Comparison of ENCODE assay signal across 15 cellular contexts in genomic region chr20:11235058-11235457, GRCh38.
DNase-seq lines count a peak whose midpoint lies in the region; ATAC-seq, FAIRE-seq and TF ChIP-seq lines count a peak whose summit lies in the region.
"Had no signal": no experiment of that assay in that cellular context is flagged by ENCODE, and none has a peak within 500 bp of the region (broad histone marks: within the 10 kb centered on the region; RNA-seq: fewer than 3 reads in every experiment).

No MANE protein-coding gene starts in this region.

- WGBS in heart left ventricle, 4 donors: 64 to 71% (median 68%) methylated on average over 3 of the region's 3 CpGs

- H3K27me3 ChIP-seq in heart left ventricle: no peaks in the 10 kb centered on the region
- H3K27me3 ChIP-seq in astrocyte (ENCODE audit: insufficient read depth, low read length): no peaks in the 10 kb centered on the region

- no peaks in the 10 kb centered on the region for H3K79me2 ChIP-seq in astrocyte (ENCODE audit: insufficient read depth, low read length)

- ATAC-seq in heart left ventricle (peak in 1 of 4 donors; percentile 24), left ventricle myocardium superior (no peak), GM18519 (IDR thresholded peaks at IDR 0.05; ENCODE audit: low FRiP score, unreplicated experiment) (no peak)
- ATAC-seq: A549; activated naive CD8-positive, alpha-beta T cell treated with anti-CD3 and anti-CD28 coated beads, Interleukin-2, amount 50 U/mL, for 24 hours had no signal

- DNase-seq in heart left ventricle (no peak), left ventricle myocardium superior (no peak), astrocyte (ENCODE audit: low read depth) (peak; percentile 93), iPS-NIHi7 (ENCODE audit: extremely low spot score) (peak; percentile 45), urothelium cell line (ENCODE audit: low spot score) (peak; percentile 56)
- no peak for DNase-seq in activated CD4-positive, alpha-beta T cell treated with anti-CD3 and anti-CD28 coated beads, Interleukin-2, amount 10 ng/mL, durations not matched to agents 24 days and 14 days
- no peak for DNase-seq in activated CD4-positive, alpha-beta memory T cell treated with anti-CD3 and anti-CD28 coated beads for 36 hours
- DNase-seq: activated naive CD8-positive, alpha-beta T cell treated with anti-CD3 and anti-CD28 coated beads, Interleukin-2, amount 50 U/mL, for 24 hours; GDM1; H7; NCI-H187 treated with DMSO at 0.1 percent for 48 hours; small intestine had no signal

- POLR2A ChIA-PET in activated CD4-positive, alpha-beta memory T cell treated with anti-CD3 and anti-CD28 coated beads for 36 hours (lab: Charles Lee): no interaction called here

- TF ChIP-seq CTCF in heart left ventricle (IDR thresholded peaks at IDR 0.05) (no peak), astrocyte (IDR thresholded peaks at IDR 0.05; ENCODE audit: insufficient read depth, low read depth, low read length) (no peak)

- H3K4me1 Mint-ChIP-seq in astrocyte (ENCODE audit: low read depth, unreplicated experiment): peaks cover 46% of the 10 kb centered on the region
- no peaks in the 10 kb centered on the region for H3K4me1 Mint-ChIP-seq in activated CD4-positive, alpha-beta T cell treated with anti-CD3 and anti-CD28 coated beads, Interleukin-2, amount 10 ng/mL, durations not matched to agents 24 days and 14 days
- no peaks in the 10 kb centered on the region for H3K4me1 Mint-ChIP-seq in activated CD4-positive, alpha-beta memory T cell treated with anti-CD3 and anti-CD28 coated beads for 36 hours (ENCODE audit: low read depth)
- H3K4me1 Mint-ChIP-seq: activated naive CD8-positive, alpha-beta T cell treated with anti-CD3 and anti-CD28 coated beads, Interleukin-2, amount 50 U/mL, for 24 hours; memory B cell had no signal

- FAIRE-seq in astrocyte (lab: Jason Lieb, UNC): no peak
- FAIRE-seq in urothelium cell line (lab: Jason Lieb, UNC): no peak
- FAIRE-seq: A549, small intestine had no signal

- CTCF ChIA-PET in activated CD4-positive, alpha-beta memory T cell treated with anti-CD3 and anti-CD28 coated beads for 36 hours (lab: Charles Lee): no interaction called here

- H3K27ac ChIP-seq in heart left ventricle (peak overlapping the region in 9 of 12 donors; percentile 15 to 65 (median 25)), astrocyte (ENCODE audit: low read depth, low read length) (peak overlapping the region; percentile 72)

- H3K4me1 ChIP-seq in heart left ventricle: peaks cover 0 to 24% (median 12%) of the 10 kb centered on the region in 12 donors
- H3K4me1 ChIP-seq in astrocyte (ENCODE audit: insufficient read depth, low read length): peaks cover 24% of the 10 kb centered on the region

- peak overlapping the region; percentile 60 for H3K9ac ChIP-seq in astrocyte (ENCODE audit: low read length)

- H3K36me3 Mint-ChIP-seq in astrocyte (ENCODE audit: low read depth, unreplicated experiment): peaks cover 1% of the 10 kb centered on the region
- H3K36me3 Mint-ChIP-seq in activated CD4-positive, alpha-beta T cell treated with anti-CD3 and anti-CD28 coated beads, Interleukin-2, amount 10 ng/mL, durations not matched to agents 24 days and 14 days (ENCODE audit: low read depth): no peaks in the 10 kb centered on the region
- H3K36me3 Mint-ChIP-seq in activated CD4-positive, alpha-beta memory T cell treated with anti-CD3 and anti-CD28 coated beads for 36 hours: no peaks in the 10 kb centered on the region
- H3K36me3 Mint-ChIP-seq: memory B cell had no signal

- peaks cover 4% of the 10 kb centered on the region for H3K9me3 Mint-ChIP-seq in astrocyte (ENCODE audit: unreplicated experiment)
- H3K9me3 Mint-ChIP-seq in activated CD4-positive, alpha-beta T cell treated with anti-CD3 and anti-CD28 coated beads, Interleukin-2, amount 10 ng/mL, durations not matched to agents 24 days and 14 days: no peaks in the 10 kb centered on the region
- H3K9me3 Mint-ChIP-seq in activated CD4-positive, alpha-beta memory T cell treated with anti-CD3 and anti-CD28 coated beads for 36 hours: peaks cover 2% of the 10 kb centered on the region
- H3K9me3 Mint-ChIP-seq: activated naive CD8-positive, alpha-beta T cell treated with anti-CD3 and anti-CD28 coated beads, Interleukin-2, amount 50 U/mL, for 24 hours had no signal

- H3K4me3 Mint-ChIP-seq in astrocyte (ENCODE audit: unreplicated experiment): no peak overlapping the region
- no peak overlapping the region for H3K4me3 Mint-ChIP-seq in activated CD4-positive, alpha-beta T cell treated with anti-CD3 and anti-CD28 coated beads, Interleukin-2, amount 10 ng/mL, durations not matched to agents 24 days and 14 days
- H3K4me3 Mint-ChIP-seq in activated CD4-positive, alpha-beta memory T cell treated with anti-CD3 and anti-CD28 coated beads for 36 hours: no peak overlapping the region
- H3K4me3 Mint-ChIP-seq: activated naive CD8-positive, alpha-beta T cell treated with anti-CD3 and anti-CD28 coated beads, Interleukin-2, amount 50 U/mL, for 24 hours; memory B cell had no signal

- H4K20me1 ChIP-seq in astrocyte (ENCODE audit: insufficient read depth, low read length): no peaks in the 10 kb centered on the region

- no peaks in the 10 kb centered on the region for H3K27me3 Mint-ChIP-seq in astrocyte (ENCODE audit: low read depth, unreplicated experiment)
- no peaks in the 10 kb centered on the region for H3K27me3 Mint-ChIP-seq in activated CD4-positive, alpha-beta T cell treated with anti-CD3 and anti-CD28 coated beads, Interleukin-2, amount 10 ng/mL, durations not matched to agents 24 days and 14 days
- no peaks in the 10 kb centered on the region for H3K27me3 Mint-ChIP-seq in activated CD4-positive, alpha-beta memory T cell treated with anti-CD3 and anti-CD28 coated beads for 36 hours
- H3K27me3 Mint-ChIP-seq: activated naive CD8-positive, alpha-beta T cell treated with anti-CD3 and anti-CD28 coated beads, Interleukin-2, amount 50 U/mL, for 24 hours; memory B cell had no signal

- H3K4me2 ChIP-seq in astrocyte (ENCODE audit: low read length): peak overlapping the region; percentile 51
- H3K4me2 ChIP-seq: A549 had no signal

- H3K36me3 ChIP-seq in heart left ventricle (no peaks in the 10 kb centered on the region), astrocyte (ENCODE audit: insufficient read depth, low read length) (no peaks in the 10 kb centered on the region)

- H3K4me3 ChIP-seq in heart left ventricle (no peak overlapping the region), astrocyte (ENCODE audit: insufficient read depth, low read depth, low read length) (no peak overlapping the region)
- H3K4me3 ChIP-seq: A549 had no signal

- TF ChIP-seq POLR2A in heart left ventricle (IDR thresholded peaks at IDR 0.05): no peak

- intact Hi-C loops in heart left ventricle (cut with DNase I): no loop called here
- intact Hi-C loops in left ventricle myocardium superior (cut with micrococcal nuclease): no loop called here
- intact Hi-C loops in activated CD4-positive, alpha-beta T cell treated with anti-CD3 and anti-CD28 coated beads, Interleukin-2, amount 10 ng/mL, durations not matched to agents 24 days and 14 days (cut with micrococcal nuclease): no loop called here
- intact Hi-C loops in activated CD4-positive, alpha-beta memory T cell treated with anti-CD3 and anti-CD28 coated beads for 36 hours (cut with micrococcal nuclease): no loop called here

- H3K27ac Mint-ChIP-seq in astrocyte (ENCODE audit: unreplicated experiment): peak overlapping the region; percentile 95
- H3K27ac Mint-ChIP-seq in activated CD4-positive, alpha-beta T cell treated with anti-CD3 and anti-CD28 coated beads, Interleukin-2, amount 10 ng/mL, durations not matched to agents 24 days and 14 days: no peak overlapping the region
- H3K27ac Mint-ChIP-seq in activated CD4-positive, alpha-beta memory T cell treated with anti-CD3 and anti-CD28 coated beads for 36 hours: no peak overlapping the region
- H3K27ac Mint-ChIP-seq: activated naive CD8-positive, alpha-beta T cell treated with anti-CD3 and anti-CD28 coated beads, Interleukin-2, amount 50 U/mL, for 24 hours; memory B cell had no signal

- H2AFZ ChIP-seq in astrocyte (ENCODE audit: low read depth, low read length): no peak overlapping the region

- H3K9me3 ChIP-seq in heart left ventricle (no peaks in the 10 kb centered on the region), astrocyte (ENCODE audit: insufficient read depth, low read depth, low read length) (no peaks in the 10 kb centered on the region)
- H3K9me3 ChIP-seq: A549 had no signal

Comparison
In these comparisons a context has a peak if more than half of its experiments do, and no peak if none do; other contexts are left out.
1. DNase-seq: peak in astrocyte (single experiment), iPS-NIHi7 (single experiment) and urothelium cell line (single experiment); none in heart left ventricle (0 of 5), left ventricle myocardium superior (single experiment), activated CD4-positive, alpha-beta T cell treated with anti-CD3 and anti-CD28 coated beads, Interleukin-2, amount 10 ng/mL, durations not matched to agents 24 days and 14 days (single experiment) and activated CD4-positive, alpha-beta memory T cell treated with anti-CD3 and anti-CD28 coated beads for 36 hours (single experiment).